ENCODE assay signal across 1 cellular context in the genomic region with DNA sequence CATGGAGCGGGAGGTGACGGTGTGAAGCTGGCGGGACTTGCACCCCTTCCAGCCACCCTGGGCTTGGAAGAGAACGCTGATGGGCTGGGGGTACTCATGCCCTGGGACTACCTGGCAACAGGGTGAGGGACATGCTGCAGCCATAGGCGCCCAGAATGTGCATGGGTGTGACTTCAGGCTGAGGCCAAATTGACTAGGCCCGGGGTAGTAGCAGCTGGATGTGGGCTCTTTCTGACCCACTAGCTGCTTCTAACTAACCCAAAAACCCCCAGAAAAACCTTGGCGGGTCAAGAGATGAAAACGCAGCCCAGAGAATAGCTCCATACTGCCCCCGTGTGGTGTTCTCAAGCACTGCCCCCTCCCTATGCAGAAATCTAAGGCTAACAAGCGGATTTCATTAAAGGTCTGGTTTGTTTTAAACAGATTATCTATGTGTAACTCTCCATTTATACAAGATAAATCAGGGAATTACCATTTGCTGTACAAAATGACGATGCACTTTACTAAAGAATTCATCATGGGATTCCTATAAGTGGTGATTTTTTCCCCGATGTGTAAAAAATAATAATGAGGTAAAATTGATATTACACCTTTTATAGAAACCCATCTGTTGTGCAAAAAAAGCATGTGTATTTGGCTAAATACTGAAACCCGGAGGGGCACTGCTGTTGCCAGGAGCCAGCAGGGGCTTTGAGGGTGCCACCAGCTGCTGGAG.
TF ChIP-seq lines count a peak whose summit lies in the region.

No MANE protein-coding gene starts in this region.

TF ChIP-seq in IMR-90, 13 proteins besides CTCF, POLR2A, EP300 and RAD21:
- TF ChIP-seq NFE2L2 (IDR thresholded peaks at IDR 0.05; ENCODE audit: low read depth, low read length) = no peak
- peak; percentile 51 for TF ChIP-seq SMC3 (IDR thresholded peaks at IDR 0.05; ENCODE audit: low read depth, low read length)
- TF ChIP-seq MAZ (IDR thresholded peaks at IDR 0.05; ENCODE audit: borderline replicate concordance, low read depth, low read length) = 0 out of 2 replicates have a peak, but pooled peaks have one; percentile 21
TF ChIP-seq in IMR-90: peak in this region for 2.
